8 cellular contexts compared by ENCODE assay signal in the genomic region with DNA sequence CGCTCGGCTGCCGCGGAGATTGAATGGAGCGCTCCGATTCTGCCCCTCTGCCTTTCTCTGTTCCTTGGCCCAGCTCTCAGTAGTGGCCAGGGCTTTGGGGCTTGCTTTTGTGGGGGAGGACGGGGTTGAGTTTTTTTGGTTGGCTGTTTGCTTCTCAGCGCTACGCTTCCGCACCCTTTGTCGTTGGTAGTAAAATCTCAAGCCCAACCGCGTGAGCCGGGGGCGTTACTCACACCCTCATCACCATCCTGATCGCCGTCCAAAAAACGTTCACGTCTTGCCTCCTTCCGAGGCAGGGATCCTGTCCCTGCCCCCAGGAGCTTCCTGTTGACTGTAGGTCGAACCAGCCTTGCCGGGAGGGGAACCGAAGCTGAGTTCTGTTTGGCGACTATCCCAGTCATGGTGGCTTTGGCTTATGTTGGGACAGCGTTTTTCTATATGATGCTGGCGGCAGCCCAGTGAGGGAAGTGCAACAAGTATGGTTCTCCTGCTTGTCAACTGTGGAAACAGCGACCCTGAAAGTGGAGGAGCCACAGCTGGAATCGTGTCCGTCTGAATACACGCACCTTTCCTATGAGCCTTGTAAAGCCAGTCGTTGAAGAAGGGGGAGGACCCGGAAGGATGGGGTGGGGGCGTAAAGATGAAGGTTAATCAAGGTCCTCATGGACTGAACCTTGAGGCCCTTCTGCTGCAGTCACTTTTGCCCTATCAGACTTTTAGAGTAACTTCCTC. TPM values are rescaled to one million over a fixed set of nuclear protein-coding genes. Genes with fewer than 3 reads are reported as not detected.
DNase-seq lines count a peak whose midpoint lies in the region; ATAC-seq and TF ChIP-seq lines count a peak whose summit lies in the region.

No MANE protein-coding gene starts in this region.

- peaks cover 1% of the 10 kb centered on the region for H3K9me3 Mint-ChIP-seq in activated T-cell treated with anti-CD3 and anti-CD28 coated beads, Interleukin-2, amount 50 U/mL, for 24 hours
- no peaks in the 10 kb centered on the region for H3K9me3 Mint-ChIP-seq in natural killer cell treated with Interleukin-12 subunit alpha and Interleukin-12 subunit beta and Interleukin-15 and Interleukin-18, amount 100 ng/mL, for 72 hours

- H3K4me3 Mint-ChIP-seq in activated T-cell treated with anti-CD3 and anti-CD28 coated beads, Interleukin-2, amount 50 U/mL, for 24 hours: peak overlapping the region; percentile 87
- H3K4me3 Mint-ChIP-seq in natural killer cell treated with Interleukin-12 subunit alpha and Interleukin-12 subunit beta and Interleukin-15 and Interleukin-18, amount 100 ng/mL, for 72 hours: peak overlapping the region; percentile 92

- peak; percentile 27 for ATAC-seq in GM18861 (IDR thresholded peaks at IDR 0.05; ENCODE audit: unreplicated experiment)
- peak; percentile 32 for ATAC-seq in HG03139 (IDR thresholded peaks at IDR 0.05; ENCODE audit: unreplicated experiment)
- peak; percentile 74 to 82 for ATAC-seq in natural killer cell treated with Interleukin-12 subunit alpha and Interleukin-12 subunit beta and Interleukin-15 and Interleukin-18, amount 100 ng/mL, for 72 hours
- ATAC-seq in stimulated activated naive CD8-positive, alpha-beta T cell treated with anti-CD3 and anti-CD28 coated beads, Interleukin-15, Interleukin-2, amounts not matched to agents 100 U/mL and 50 U/mL, for 24 hours: peak; percentile 60

- H3K27me3 Mint-ChIP-seq in activated T-cell treated with anti-CD3 and anti-CD28 coated beads, Interleukin-2, amount 50 U/mL, for 24 hours: peaks cover 3% of the 10 kb centered on the region
- H3K27me3 Mint-ChIP-seq in natural killer cell treated with Interleukin-12 subunit alpha and Interleukin-12 subunit beta and Interleukin-15 and Interleukin-18, amount 100 ng/mL, for 72 hours: no peaks in the 10 kb centered on the region

- POLR2A ChIA-PET in AG04449 (lab: Yijun Ruan, JAX): no interaction called here

- H3K36me3 Mint-ChIP-seq in activated T-cell treated with anti-CD3 and anti-CD28 coated beads, Interleukin-2, amount 50 U/mL, for 24 hours (ENCODE audit: low read depth): peaks cover 19% of the 10 kb centered on the region
- H3K36me3 Mint-ChIP-seq in natural killer cell treated with Interleukin-12 subunit alpha and Interleukin-12 subunit beta and Interleukin-15 and Interleukin-18, amount 100 ng/mL, for 72 hours: peaks cover 9% of the 10 kb centered on the region

- H3K4me1 Mint-ChIP-seq in activated T-cell treated with anti-CD3 and anti-CD28 coated beads, Interleukin-2, amount 50 U/mL, for 24 hours (ENCODE audit: low read depth): peaks cover 72% of the 10 kb centered on the region
- H3K4me1 Mint-ChIP-seq in natural killer cell treated with Interleukin-12 subunit alpha and Interleukin-12 subunit beta and Interleukin-15 and Interleukin-18, amount 100 ng/mL, for 72 hours (ENCODE audit: low read depth in 2 of 2): peaks cover 68 to 71% of the 10 kb centered on the region in 2 donors

- TF ChIP-seq CTCF in AG04449 (IDR thresholded peaks at IDR 0.05; ENCODE audit: insufficient read depth, low read length, missing control alignments): no peak

- peak overlapping the region; percentile 100 for H3K27ac Mint-ChIP-seq in activated T-cell treated with anti-CD3 and anti-CD28 coated beads, Interleukin-2, amount 50 U/mL, for 24 hours
- peak overlapping the region; percentile 99 to 100 for H3K27ac Mint-ChIP-seq in natural killer cell treated with Interleukin-12 subunit alpha and Interleukin-12 subunit beta and Interleukin-15 and Interleukin-18, amount 100 ng/mL, for 72 hours

- CTCF ChIA-PET in AG04449 (lab: Yijun Ruan, JAX): interaction anchor here (0.8 to 3.0 kb wide), 8 partner anchors 9 to 189 kb away, joined by 3 to 14 read pairs (median 6); no protein-coding TSS in a partner anchor

- peak overlapping the region; percentile 88 for H3K4me3 ChIP-seq in AG04449 (ENCODE audit: low read depth, low read length)

- no peak for DNase-seq in AG04449 (ENCODE audit: low read depth, low spot score)
- peak; percentile 95 for DNase-seq in OCI-M1 (lab: John Stamatoyannopoulos, UW)
- peak; percentile 80 for DNase-seq in activated T-cell treated with anti-CD3 and anti-CD28 coated beads, Interleukin-2, amount 50 U/mL, for 24 hours
- peak; percentile 82 for DNase-seq in fibroblast of gingiva (ENCODE audit: low read depth)
- DNase-seq in natural killer cell treated with Interleukin-12 subunit alpha and Interleukin-12 subunit beta and Interleukin-15 and Interleukin-18, amount 100 ng/mL, for 72 hours (ENCODE audit: low spot score): peak; percentile 87
- peak; percentile 76 for DNase-seq in stimulated activated naive CD8-positive, alpha-beta T cell treated with anti-CD3 and anti-CD28 coated beads, Interleukin-15, Interleukin-2, amounts not matched to agents 100 U/mL and 50 U/mL, for 24 hours

RNA-seq across cellular contexts. Expression of gene YES1, which starts 0.8 kb away (rescaled TPM):
- 10 to 100 TPM; 30.8 to 33.3 TPM for total RNA-seq in natural killer cell treated with Interleukin-12 subunit alpha and Interleukin-12 subunit beta and Interleukin-15 and Interleukin-18, amount 100 ng/mL, for 72 hours

Comparison
In these comparisons a context has a peak if more than half of its experiments do, and no peak if none do; other contexts are left out.
1. ATAC-seq: peak in every context shown above with its lines; median percentile 78 in natural killer cell treated with Interleukin-12 subunit alpha and Interleukin-12 subunit beta and Interleukin-15 and Interleukin-18, amount 100 ng/mL, for 72 hours; 60 in stimulated activated naive CD8-positive, alpha-beta T cell treated with anti-CD3 and anti-CD28 coated beads, Interleukin-15, Interleukin-2, amounts not matched to agents 100 U/mL and 50 U/mL, for 24 hours; 32 in HG03139; 27 in GM18861.